ENCODE assay signal across 8 cellular contexts in the genomic region with DNA sequence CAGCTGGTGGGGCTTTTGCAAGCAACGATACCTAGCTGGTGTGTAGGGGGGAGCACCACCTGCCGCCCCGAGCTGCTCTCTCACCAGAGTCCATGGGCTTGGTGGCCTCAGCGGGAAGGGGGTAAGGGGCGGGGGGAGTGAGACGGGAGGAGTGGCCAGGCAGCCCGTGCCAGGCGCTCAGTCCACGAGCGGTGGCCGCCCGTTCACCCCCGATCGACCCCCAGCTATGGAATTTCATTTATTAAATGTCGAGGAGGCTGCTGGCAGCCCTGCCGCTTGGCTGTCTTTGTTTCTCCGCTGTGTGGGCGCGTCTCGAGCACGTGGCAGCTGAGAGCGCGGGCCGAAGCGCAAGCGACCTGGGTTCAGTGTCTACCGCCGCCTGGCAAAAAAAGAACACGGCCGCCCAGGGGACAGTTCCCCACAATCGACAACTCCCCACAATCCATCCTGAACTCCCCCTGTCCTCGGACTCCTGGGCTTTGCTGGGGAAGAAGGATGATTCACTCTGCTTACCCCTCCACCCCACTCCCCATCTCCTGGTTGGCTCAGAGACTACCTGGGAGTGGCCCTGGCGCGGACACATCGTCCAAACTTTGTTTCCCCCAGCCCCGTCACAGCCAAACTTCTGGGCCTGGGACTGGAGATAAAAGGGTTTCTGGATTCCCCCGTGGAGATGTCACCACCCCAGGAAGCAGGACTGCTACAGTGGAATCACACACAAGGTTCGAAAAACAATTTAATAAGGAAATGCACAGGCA. TPM values are rescaled to one million over a fixed set of nuclear protein-coding genes. Genes with fewer than 3 reads are reported as not detected.
A peak's percentile ranks its signal among the peaks of the same experiment; 100 is the strongest.
DNase-seq lines count a peak whose midpoint lies in the region; ATAC-seq, FAIRE-seq and TF ChIP-seq lines count a peak whose summit lies in the region.

No MANE protein-coding gene starts in this region.

- no peak for TF ChIP-seq CTCF in pancreas (IDR thresholded peaks at IDR 0.05)

- no peaks in the 10 kb centered on the region for H3K27me3 ChIP-seq in pancreas

- DNase-seq in NCI-H2081 (lab: John Stamatoyannopoulos, UW) (peak; percentile 69 to 77), NCI-H2081 treated with DMSO at 0.1 percent for 48 hours (lab: John Stamatoyannopoulos, UW) (no peak), NCI-H345 treated with DMSO at 0.1 percent for 48 hours (lab: John Stamatoyannopoulos, UW; ENCODE audit: unreplicated experiment) (peak; percentile 75), glomerular visceral epithelial cell (ENCODE audit: extremely low spot score) (peak; percentile 65), pancreas (peak in 5 of 6 donors; percentile 35 to 72 (median 51)), HPDE6-E6E7 (ENCODE audit: extremely low spot score) (no peak)

- peak overlapping the region in 2 of 4 donors; percentile 33 to 48 for H3K27ac ChIP-seq in pancreas

- no peaks in the 10 kb centered on the region for H3K9me3 Mint-ChIP-seq in activated T-helper 17 cell treated with anti-CD3 and anti-CD28 coated beads, Interleukin-2, amount 50 U/mL, for 72 hours

- FAIRE-seq in pancreas (lab: Jason Lieb, UNC) = no peak

- peak overlapping the region in 2 of 4 donors; percentile 10 to 20 for H3K4me3 ChIP-seq in pancreas

- H3K36me3 ChIP-seq in pancreas = no peaks in the 10 kb centered on the region

- H3K4me3 Mint-ChIP-seq in activated T-helper 17 cell treated with anti-CD3 and anti-CD28 coated beads, Interleukin-2, amount 50 U/mL, for 72 hours = peak overlapping the region; percentile 82

- WGBS in pancreas, 2 donors = 27 to 33% methylated on average over 38 of the region's 38 CpGs

- no peak overlapping the region for H3K27ac Mint-ChIP-seq in activated T-helper 17 cell treated with anti-CD3 and anti-CD28 coated beads, Interleukin-2, amount 50 U/mL, for 72 hours

- H3K4me1 ChIP-seq in pancreas = peaks cover 15 to 29% (median 20%) of the 10 kb centered on the region in 3 donors

- peaks cover 15% of the 10 kb centered on the region for H3K4me1 Mint-ChIP-seq in activated T-helper 17 cell treated with anti-CD3 and anti-CD28 coated beads, Interleukin-2, amount 50 U/mL, for 72 hours

- ATAC-seq in activated T-helper 17 cell treated with anti-CD3 and anti-CD28 coated beads, Interleukin-2, amount 50 U/mL, for 72 hours (replicated peaks) = no peak
- ATAC-seq in pancreas (peak in 2 of 4 donors; percentile 1 to 13), GM18868 (IDR thresholded peaks at IDR 0.05; ENCODE audit: unreplicated experiment) (no peak)

- peaks cover 5% of the 10 kb centered on the region for H3K36me3 Mint-ChIP-seq in activated T-helper 17 cell treated with anti-CD3 and anti-CD28 coated beads, Interleukin-2, amount 50 U/mL, for 72 hours (ENCODE audit: low read depth)

- no peaks in the 10 kb centered on the region for H3K9me3 ChIP-seq in pancreas

- intact Hi-C loops in pancreas (cut with DNase I) = no loop called here

- no peaks in the 10 kb centered on the region for H3K27me3 Mint-ChIP-seq in activated T-helper 17 cell treated with anti-CD3 and anti-CD28 coated beads, Interleukin-2, amount 50 U/mL, for 72 hours

RNA-seq across cellular contexts. Expression of gene GIT1, which starts 1.7 kb away (rescaled TPM):
- 10 to 100 TPM; 52.4 to 65.7 TPM for total RNA-seq in activated T-helper 17 cell treated with anti-CD3 and anti-CD28 coated beads, Interleukin-2, amount 50 U/mL, for 72 hours
- 10 to 100 TPM; 15.1 to 24.1 (median 18.0) TPM for total RNA-seq in pancreas
- polyA plus RNA-seq in pancreas = 10 to 100 TPM; 26.4 to 27.6 TPM

RNA-seq across cellular contexts. Expression of gene ANKRD13B, which starts 1.8 kb away (rescaled TPM):
- 10 to 100 TPM; 10.4 to 27.7 TPM for total RNA-seq in activated T-helper 17 cell treated with anti-CD3 and anti-CD28 coated beads, Interleukin-2, amount 50 U/mL, for 72 hours
- total RNA-seq in pancreas = 1 to 10 TPM; 1.0 to 5.8 (median 2.8) TPM
- 1 to 10 TPM; 5.0 to 5.8 TPM for polyA plus RNA-seq in pancreas

RNA-seq across cellular contexts. Expression of gene TP53I13, which starts 22.7 kb away (rescaled TPM):
- 10 to 100 TPM; 45.7 to 58.1 TPM for total RNA-seq in activated T-helper 17 cell treated with anti-CD3 and anti-CD28 coated beads, Interleukin-2, amount 50 U/mL, for 72 hours
- total RNA-seq in pancreas = 10 to 100 TPM; 16.5 to 45.4 (median 21.5) TPM
- polyA plus RNA-seq in pancreas = 100 to 1,000 TPM; 120 to 176 TPM

RNA-seq across cellular contexts. Expression of gene ABHD15, which starts 24.3 kb away (rescaled TPM):
- 10 to 100 TPM; 10.1 to 15.1 TPM for total RNA-seq in activated T-helper 17 cell treated with anti-CD3 and anti-CD28 coated beads, Interleukin-2, amount 50 U/mL, for 72 hours
- 1 to 10 TPM; 4.6 to 9.6 (median 6.5) TPM for total RNA-seq in pancreas
- 10 to 100 TPM in 1 of 2 donors, 1 to 10 TPM in 1; 3.9 to 10.6 TPM for polyA plus RNA-seq in pancreas

RNA-seq across cellular contexts. Expression of gene CORO6, which starts 31.6 kb away (rescaled TPM):
- 10 to 100 TPM in 1 of 2 donors, 1 to 10 TPM in 1; 2.5 to 12.0 TPM for total RNA-seq in activated T-helper 17 cell treated with anti-CD3 and anti-CD28 coated beads, Interleukin-2, amount 50 U/mL, for 72 hours
- 1 to 10 TPM in 1 of 6 donors, under 1 TPM in 5; 0.20 to 1.9 (median 0.53) TPM for total RNA-seq in pancreas
- 1 to 10 TPM; 3.7 to 4.4 TPM for polyA plus RNA-seq in pancreas

Comparison
In these comparisons a context has a peak if more than half of its experiments do, and no peak if none do; other contexts are left out.
1. DNase-seq: peak in NCI-H2081 (2 of 2), NCI-H345 treated with DMSO at 0.1 percent for 48 hours (single experiment), glomerular visceral epithelial cell (single experiment) and pancreas (5 of 6); none in NCI-H2081 treated with DMSO at 0.1 percent for 48 hours (single experiment) and HPDE6-E6E7 (single experiment).